15 cellular contexts compared by ENCODE assay signal in genomic region chr2:190862591-190862991, GRCh38. TPM values are rescaled to one million over a fixed set of nuclear protein-coding genes. Genes with fewer than 3 reads are reported as not detected.
A peak's percentile ranks its signal among the peaks of the same experiment; 100 is the strongest.
DNase-seq lines count a peak whose midpoint lies in the region; ATAC-seq and TF ChIP-seq lines count a peak whose summit lies in the region.
"Had no signal": no experiment of that assay in that cellular context is flagged by ENCODE, and none has a peak within 500 bp of the region (broad histone marks: within the 10 kb centered on the region; RNA-seq: fewer than 3 reads in every experiment).

No MANE protein-coding gene starts in this region.

- no peaks in the 10 kb centered on the region for H3K27me3 ChIP-seq in DND-41 (ENCODE audit: insufficient read depth, low read length, poor library complexity)

- peaks cover 48% of the 10 kb centered on the region for H3K4me1 Mint-ChIP-seq in mesothelial cell of epicardium

- no peak overlapping the region for H3K4me2 ChIP-seq in DND-41 (ENCODE audit: insufficient read depth, low read length)

- H3K79me2 ChIP-seq in DND-41 (ENCODE audit: insufficient read depth, low read length), result no peaks in the 10 kb centered on the region

- no peak overlapping the region for H3K4me3 Mint-ChIP-seq in mesothelial cell of epicardium
- H3K4me3 Mint-ChIP-seq: CD8-positive, alpha-beta memory T cell had no signal

- H3K36me3 ChIP-seq in DND-41 (ENCODE audit: insufficient read depth, low read length), result no peaks in the 10 kb centered on the region

- H3K4me1 ChIP-seq in DND-41 (ENCODE audit: insufficient read depth, low read length), result peaks cover 7% of the 10 kb centered on the region; the same call in 1 of the 2 replicates

- no peaks in the 10 kb centered on the region for H3K27me3 Mint-ChIP-seq in mesothelial cell of epicardium (ENCODE audit: low read depth)
- H3K27me3 Mint-ChIP-seq: CD8-positive, alpha-beta memory T cell had no signal

- H3K27ac Mint-ChIP-seq in mesothelial cell of epicardium, result peak overlapping the region; percentile 14

- H3K27ac ChIP-seq in DND-41 (ENCODE audit: low read length), result no peak overlapping the region

- ATAC-seq in DND-41 (ENCODE audit: insufficient read depth, low read depth) (peak; percentile 73), HG03196 (IDR thresholded peaks at IDR 0.05; ENCODE audit: unreplicated experiment) (no peak), HG03378 (IDR thresholded peaks at IDR 0.05; ENCODE audit: unreplicated experiment) (no peak)
- ATAC-seq: Panc1, right cardiac atrium had no signal

- no peaks in the 10 kb centered on the region for H3K9me3 Mint-ChIP-seq in mesothelial cell of epicardium
- H3K9me3 Mint-ChIP-seq: CD8-positive, alpha-beta memory T cell had no signal

- TF ChIP-seq CTCF in DND-41 (IDR thresholded peaks at IDR 0.05; ENCODE audit: borderline replicate concordance, extremely low read depth, low read length, poor library complexity, severe bottlenecking) (no peak), mesothelial cell of epicardium (IDR thresholded peaks at IDR 0.05; ENCODE audit: unreplicated experiment) (no peak)

- no peak overlapping the region for H3K9ac ChIP-seq in DND-41 (ENCODE audit: low read depth, low read length)

- no peak overlapping the region for H2AFZ ChIP-seq in DND-41 (ENCODE audit: low read depth, low read length)

- no peaks in the 10 kb centered on the region for H4K20me1 ChIP-seq in DND-41 (ENCODE audit: insufficient read depth, low read length)

- DNase-seq in DND-41 (no peak), HCEC 1CT (peak; percentile 65), amniotic epithelial cell (ENCODE audit: low read depth) (peak; percentile 96), mesothelial cell of epicardium (ENCODE audit: low spot score in 2 of 2, unreplicated experiment in 2 of 2) (no peak), NCI-H774 (lab: John Stamatoyannopoulos, UW) (no peak)
- DNase-seq: activated CD4-positive, alpha-beta T cell treated with anti-CD3 and anti-CD28 coated beads, Interleukin-2, amount 50 U/mL, for 4 hours; CD8-positive, alpha-beta memory T cell; foreskin melanocyte; Kasumi-1; kidney glomerular epithelial cell; right cardiac atrium; T-helper 1 cell had no signal

- no peaks in the 10 kb centered on the region for H3K9me3 ChIP-seq in DND-41 (ENCODE audit: insufficient read depth, low read length, severe bottlenecking)

- no peaks in the 10 kb centered on the region for H3K36me3 Mint-ChIP-seq in mesothelial cell of epicardium

- no peak overlapping the region for H3K4me3 ChIP-seq in DND-41 (ENCODE audit: low read depth in 1 of 2, low read length in 2 of 2)

RNA-seq across cellular contexts. Expression of gene GLS, which starts 18.0 kb away (rescaled TPM):
- total RNA-seq in mesothelial cell of epicardium, result 185 to 192 TPM (median 190 TPM) in 3 replicates

Comparison
In these comparisons a context has a peak if more than half of its experiments do, and no peak if none do; other contexts are left out.
1. DNase-seq: peak in HCEC 1CT (single experiment) and amniotic epithelial cell (single experiment); none in DND-41 (single experiment), mesothelial cell of epicardium (0 of 2) and NCI-H774 (single experiment).